ENCODE assay signal across 7 cellular contexts in genomic region chr14:54730156-54730961, GRCh38.
DNase-seq lines count a peak whose midpoint lies in the region; ATAC-seq and TF ChIP-seq lines count a peak whose summit lies in the region.

No MANE protein-coding gene starts in this region.

- H3K4me2 ChIP-seq in osteoblast (ENCODE audit: insufficient read depth, low read length): peak overlapping the region; percentile 90

- H3K9me3 ChIP-seq in osteoblast (ENCODE audit: low read depth, low read length): no peaks in the 10 kb centered on the region

- H4K20me1 ChIP-seq in osteoblast (ENCODE audit: insufficient read depth, low read length): peaks cover 2% of the 10 kb centered on the region

- peak overlapping the region; percentile 65 for H3K27ac Mint-ChIP-seq in chondrocyte (ENCODE audit: unreplicated experiment)

- H2AFZ ChIP-seq in osteoblast (ENCODE audit: low read length): peak overlapping the region; percentile 84

- peak; percentile 11 to 80 for DNase-seq in NOMO-1 (lab: John Stamatoyannopoulos, UW; ENCODE audit: unreplicated experiment in 2 of 2)
- DNase-seq in chondrocyte (ENCODE audit: low spot score): no peak
- DNase-seq in osteoblast (ENCODE audit: insufficient read length, low spot score, missing footprints): no peak
- no peak for DNase-seq in COLO668 (lab: John Stamatoyannopoulos, UW; ENCODE audit: unreplicated experiment)
- no peak for DNase-seq in NCI-H2196 (lab: John Stamatoyannopoulos, UW; ENCODE audit: unreplicated experiment)

- peak overlapping the region; percentile 66 for H3K27ac ChIP-seq in osteoblast (ENCODE audit: low read depth, low read length)

- H3K4me1 ChIP-seq in osteoblast (ENCODE audit: insufficient read depth, low read length): peaks cover 12% of the 10 kb centered on the region

- no peak for TF ChIP-seq CTCF in chondrocyte (IDR thresholded peaks at IDR 0.05)
- no peak for TF ChIP-seq CTCF in osteoblast (IDR thresholded peaks at IDR 0.05; ENCODE audit: extremely low read depth, low read depth, low read length)

- no peaks in the 10 kb centered on the region for H3K36me3 ChIP-seq in osteoblast (ENCODE audit: insufficient read depth, low read length)

- peaks cover under 1% of the 10 kb centered on the region for H3K36me3 Mint-ChIP-seq in chondrocyte (ENCODE audit: low read depth)

- H3K4me1 Mint-ChIP-seq in chondrocyte (ENCODE audit: low read depth): peaks cover 37% of the 10 kb centered on the region

- no peaks in the 10 kb centered on the region for H3K9me3 Mint-ChIP-seq in chondrocyte (ENCODE audit: low read depth)

- no peak overlapping the region for H3K4me3 Mint-ChIP-seq in chondrocyte (ENCODE audit: unreplicated experiment)

- no peaks in the 10 kb centered on the region for H3K27me3 Mint-ChIP-seq in chondrocyte (ENCODE audit: low read depth)

- ATAC-seq in GM18520 (IDR thresholded peaks at IDR 0.05; ENCODE audit: unreplicated experiment) (peak; percentile 90), HG02571 (IDR thresholded peaks at IDR 0.05; ENCODE audit: unreplicated experiment) (peak; percentile 93)

- no peaks in the 10 kb centered on the region for H3K27me3 ChIP-seq in osteoblast (ENCODE audit: insufficient read depth, low read length)

- peaks cover 27% of the 10 kb centered on the region for H3K79me2 ChIP-seq in osteoblast (ENCODE audit: insufficient read depth, low read length)

- peak overlapping the region; percentile 67 for H3K4me3 ChIP-seq in osteoblast (ENCODE audit: insufficient read depth, low read length)

Comparison
In these comparisons a context has a peak if more than half of its experiments do, and no peak if none do; other contexts are left out.
1. DNase-seq: peak in NOMO-1 (2 of 2); none in chondrocyte (single experiment), osteoblast (single experiment), COLO668 (single experiment) and NCI-H2196 (single experiment).